ENCODE assay signal across 19 cellular contexts in the genomic region with DNA sequence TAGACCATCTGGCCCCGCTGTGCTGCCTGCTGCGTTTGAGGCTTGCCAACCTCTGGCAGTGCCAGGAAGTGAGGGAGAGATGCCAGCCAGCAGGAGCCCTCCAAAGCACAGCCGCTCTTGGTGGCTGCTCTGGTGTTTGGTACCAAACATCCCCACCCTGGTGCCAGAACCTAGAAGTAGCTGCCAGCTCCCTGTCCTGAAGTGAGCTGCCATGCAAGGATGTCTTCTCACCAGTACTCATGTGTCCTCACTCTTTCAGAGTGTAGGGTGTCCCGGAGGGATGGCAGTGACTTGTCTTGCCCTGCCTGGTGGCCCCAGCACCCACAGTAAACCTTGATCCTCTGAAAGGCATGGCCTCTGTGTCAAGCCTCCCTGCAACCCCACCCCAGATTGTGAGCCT. TPM values are rescaled to one million over a fixed set of nuclear protein-coding genes. Genes with fewer than 3 reads are reported as not detected.
DNase-seq lines count a peak whose midpoint lies in the region; ATAC-seq and TF ChIP-seq lines count a peak whose summit lies in the region.
"Had no signal": no experiment of that assay in that cellular context is flagged by ENCODE, and none has a peak within 500 bp of the region (broad histone marks: within the 10 kb centered on the region; RNA-seq: fewer than 3 reads in every experiment).

No MANE protein-coding gene starts in this region.

- TF ChIP-seq CTCF in brain (conservative IDR thresholded peaks at IDR 0.05) (no peak), lung (IDR thresholded peaks at IDR 0.05; ENCODE audit: control extremely low read depth, extremely low read depth) (no peak), type B pancreatic cell (conservative IDR thresholded peaks at IDR 0.05) (no peak)

- no peaks in the 10 kb centered on the region for H3K27me3 ChIP-seq in lung (ENCODE audit: control insufficient read depth, insufficient read depth)
- H3K27me3 ChIP-seq: breast epithelium had no signal

- intact Hi-C loops in cardiac septum (cut with DNase I), result loop anchor here (5.0 to 10.0 kb wide), 2 partner anchors 190 to 352 kb away; no protein-coding TSS in a partner anchor
- intact Hi-C loops in left cardiac atrium (cut with DNase I), result loop anchor here (5.0 to 10.0 kb wide), 5 partner anchors 50 to 352 kb away; a partner anchor contains a TSS

- no peak overlapping the region for H3K4me3 Mint-ChIP-seq in brain
- no peak overlapping the region for H3K4me3 Mint-ChIP-seq in type B pancreatic cell
- H3K4me3 Mint-ChIP-seq: CD4-positive, alpha-beta T cell; T-helper 1 cell treated with Interleukin-12 subunit alpha and Interleukin-12 subunit beta and Interleukin-4 antibody, amounts not matched to agents 30 μg/mL and 1 μg/mL, for 36 hours had no signal

- peaks cover 0 to 8% of the 10 kb centered on the region in 2 donors for H3K9me3 ChIP-seq in lung (ENCODE audit: control insufficient read depth in 2 of 2, insufficient read depth in 1 of 2, low read length in 1 of 2)
- H3K9me3 ChIP-seq: breast epithelium, mucosa of descending colon had no signal

- H3K27ac Mint-ChIP-seq in brain (peak overlapping the region in 4 of 5 experiments; percentile 31 to 81 (median 50)), type B pancreatic cell (no peak overlapping the region)
- H3K27ac Mint-ChIP-seq: CD4-positive, alpha-beta T cell; T-helper 1 cell treated with Interleukin-12 subunit alpha and Interleukin-12 subunit beta and Interleukin-4 antibody, amounts not matched to agents 30 μg/mL and 1 μg/mL, for 36 hours had no signal

- H3K4me1 Mint-ChIP-seq in brain (peaks cover 22% of the 10 kb centered on the region), type B pancreatic cell (ENCODE audit: unreplicated experiment) (no peaks in the 10 kb centered on the region)

- peaks cover 2% of the 10 kb centered on the region for H3K27me3 Mint-ChIP-seq in brain
- no peaks in the 10 kb centered on the region for H3K27me3 Mint-ChIP-seq in type B pancreatic cell
- H3K27me3 Mint-ChIP-seq: CD4-positive, alpha-beta T cell had no signal

- H3K36me3 ChIP-seq in lung (ENCODE audit: control insufficient read depth in 2 of 2, insufficient read depth in 2 of 2, low read length in 2 of 2), result peaks cover 0 to 34% of the 10 kb centered on the region in 2 donors
- H3K36me3 ChIP-seq: breast epithelium had no signal

- peaks cover 89% of the 10 kb centered on the region for H3K36me3 Mint-ChIP-seq in brain
- peaks cover 11% of the 10 kb centered on the region for H3K36me3 Mint-ChIP-seq in type B pancreatic cell

- no peak overlapping the region for H3K4me3 ChIP-seq in lung
- H3K4me3 ChIP-seq: breast epithelium, mucosa of descending colon had no signal

- H3K27ac ChIP-seq in lung (ENCODE audit: low read depth in 1 of 2, low read length in 1 of 2), result no peak overlapping the region
- H3K27ac ChIP-seq: breast epithelium had no signal

- ATAC-seq in left cardiac atrium (no peak), lung (ENCODE audit: insufficient read depth, low FRiP score) (no peak), GM18505 (IDR thresholded peaks at IDR 0.05; ENCODE audit: unreplicated experiment) (no peak), HG03520 (IDR thresholded peaks at IDR 0.05; ENCODE audit: unreplicated experiment) (no peak)

- 93% methylated on average over 4 of the region's 4 CpGs for WGBS in lung, 2 donors

- DNase-seq in cardiac septum (ENCODE audit: low spot score), result peak; percentile 67
- DNase-seq in left cardiac atrium, result no peak
- peak; percentile 17 for DNase-seq in lung (ENCODE audit: low spot score)
- DNase-seq in type B pancreatic cell (ENCODE audit: extremely low spot score, unreplicated experiment), result peak; percentile 40
- no peak for DNase-seq in NCI-H2227 treated with DMSO at 0.1 percent for 48 hours (lab: John Stamatoyannopoulos, UW)
- DNase-seq: activated CD4-positive, alpha-beta T cell treated with anti-CD3 and anti-CD28 coated beads, Interleukin-2, amount 50 U/mL, for 4 hours; CD4-positive, alpha-beta T cell; DND-41; erythroblast; mucosa of descending colon; NCI-H2081 treated with DMSO at 0.1 percent for 48 hours; NCI-H524; SHP77 had no signal

- H3K4me1 ChIP-seq in lung (ENCODE audit: control insufficient read depth in 2 of 2, insufficient read depth in 2 of 2, low read length in 2 of 2), result no peaks in the 10 kb centered on the region
- H3K4me1 ChIP-seq: breast epithelium had no signal

- TF ChIP-seq POLR2A in GM18505 (IDR thresholded peaks at IDR 0.05; ENCODE audit: borderline replicate concordance, extremely low read depth, insufficient read depth, insufficient read length), result no peak

- H3K9me3 Mint-ChIP-seq in brain (peaks cover 0 to 2% (median 0%) of the 10 kb centered on the region in 5 experiments), type B pancreatic cell (no peaks in the 10 kb centered on the region)
- H3K9me3 Mint-ChIP-seq: CD4-positive, alpha-beta T cell; T-helper 1 cell treated with Interleukin-12 subunit alpha and Interleukin-12 subunit beta and Interleukin-4 antibody, amounts not matched to agents 30 μg/mL and 1 μg/mL, for 36 hours had no signal

RNA-seq across cellular contexts. Expression of a gene that starts 43.4 kb away (rescaled TPM):
- total RNA-seq in cardiac septum, result not detected
- under 1 TPM; 0.21 to 0.39 TPM for total RNA-seq in left cardiac atrium
- polyA plus RNA-seq in brain (ENCODE audit: insufficient read depth, low read depth, low replicate concordance), result not detected
- total RNA-seq in lung, result 1 to 10 TPM; 1.2 to 3.7 TPM
- 1 to 10 TPM in 1 of 2 donors, under 1 TPM in 1; 0.47 to 2.0 TPM for polyA plus RNA-seq in lung
- total RNA-seq in type B pancreatic cell (ENCODE audit: low replicate concordance), result 110 and 230 TPM in 2 replicates
- total RNA-seq: CD4-positive, alpha-beta T cell; dermis microvascular lymphatic vessel endothelial cell had no signal

Comparison
In these comparisons a context has a peak if more than half of its experiments do, and no peak if none do; other contexts are left out.
1. DNase-seq: peak in cardiac septum (single experiment), lung (single experiment) and type B pancreatic cell (single experiment); none in left cardiac atrium (single experiment) and NCI-H2227 treated with DMSO at 0.1 percent for 48 hours (single experiment).
2. RNA of a gene that starts 43.4 kb away (total RNA-seq): 110 to 230 TPM in type B pancreatic cell; 1.2 to 3.7 TPM in lung, 0.21 to 0.39 TPM in left cardiac atrium and not detected in cardiac septum (single experiment); every median in the first group is over 10 times any median in the second.